Comparison of ENCODE assay signal across 8 cellular contexts in genomic region chr22:20130319-20130718, GRCh38. TPM values are rescaled to one million over a fixed set of nuclear protein-coding genes. Genes with fewer than 3 reads are reported as not detected.
DNase-seq lines count a peak whose midpoint lies in the region; ATAC-seq and TF ChIP-seq lines count a peak whose summit lies in the region.

No MANE protein-coding gene starts in this region.

- H3K79me2 ChIP-seq in OCI-LY1 (ENCODE audit: insufficient read depth, low read length), result no peaks in the 10 kb centered on the region
- peaks cover 34% of the 10 kb centered on the region for H3K79me2 ChIP-seq in smooth muscle cell (ENCODE audit: low read depth)

- no peak overlapping the region for H2AFZ ChIP-seq in OCI-LY1 (ENCODE audit: low read length)
- H2AFZ ChIP-seq in smooth muscle cell (ENCODE audit: low read depth), result no peak overlapping the region

- H3K9ac ChIP-seq in OCI-LY1 (ENCODE audit: low read length), result no peak overlapping the region; the same call in 1 of the 2 replicates
- H3K9ac ChIP-seq in smooth muscle cell (ENCODE audit: low read depth), result no peak overlapping the region

- TF ChIP-seq CTCF in OCI-LY1 (IDR thresholded peaks at IDR 0.05; ENCODE audit: low read length), result no peak; the same call in 1 of the 2 replicates
- TF ChIP-seq CTCF in endothelial cell (IDR thresholded peaks at IDR 0.05; ENCODE audit: unreplicated experiment), result no peak
- TF ChIP-seq CTCF in smooth muscle cell (IDR thresholded peaks at IDR 0.05; ENCODE audit: borderline replicate concordance, insufficient read depth, poor library complexity, severe bottlenecking), result no peak

- H3K4me2 ChIP-seq in OCI-LY1 (ENCODE audit: low read length) (peak overlapping the region; percentile 79), smooth muscle cell (no peak overlapping the region)

- no peaks in the 10 kb centered on the region for H3K9me3 Mint-ChIP-seq in endothelial cell (ENCODE audit: unreplicated experiment)

- H3K36me3 ChIP-seq in OCI-LY1 (ENCODE audit: insufficient read depth, low read length) (peaks cover 32% of the 10 kb centered on the region), smooth muscle cell (ENCODE audit: low read depth) (peaks cover 5% of the 10 kb centered on the region)

- WGBS in smooth muscle cell (ENCODE audit: low lambda C conversion rate), result 96% methylated on average over 3 of the region's 3 CpGs

- H3K36me3 Mint-ChIP-seq in endothelial cell (ENCODE audit: low read depth, unreplicated experiment), result peaks cover 14% of the 10 kb centered on the region

- H3K27ac Mint-ChIP-seq in endothelial cell (ENCODE audit: unreplicated experiment), result no peak overlapping the region

- H3K27me3 Mint-ChIP-seq in endothelial cell (ENCODE audit: unreplicated experiment), result peaks cover 11% of the 10 kb centered on the region

- H4K20me1 ChIP-seq in OCI-LY1 (ENCODE audit: insufficient read depth, low read length) (no peaks in the 10 kb centered on the region), smooth muscle cell (ENCODE audit: low read depth) (peaks cover 33% of the 10 kb centered on the region)

- H3K4me1 Mint-ChIP-seq in endothelial cell (ENCODE audit: unreplicated experiment), result no peaks in the 10 kb centered on the region

- H3K27me3 ChIP-seq in OCI-LY1 (ENCODE audit: insufficient read depth, low read length), result no peaks in the 10 kb centered on the region
- no peaks in the 10 kb centered on the region for H3K27me3 ChIP-seq in smooth muscle cell (ENCODE audit: low read depth)

- no peaks in the 10 kb centered on the region; the same call in 1 of the 2 replicates for H3F3A ChIP-seq in OCI-LY1 (ENCODE audit: insufficient read depth, low read length)
- H3F3A ChIP-seq in smooth muscle cell (ENCODE audit: low read depth), result peaks cover 16% of the 10 kb centered on the region

- H3K27ac ChIP-seq in OCI-LY1 (ENCODE audit: low read depth, low read length, poor library complexity, severe bottlenecking), result no peak overlapping the region
- peak overlapping the region; percentile 57 for H3K27ac ChIP-seq in smooth muscle cell (ENCODE audit: low read depth)

- ATAC-seq in GM18907 (IDR thresholded peaks at IDR 0.05; ENCODE audit: unreplicated experiment), result no peak

- H3K4me3 ChIP-seq in OCI-LY1 (ENCODE audit: low read depth, low read length, poor library complexity, severe bottlenecking) (no peak overlapping the region), smooth muscle cell (no peak overlapping the region)

- H3K4me1 ChIP-seq in OCI-LY1 (ENCODE audit: insufficient read depth, low read length, severe bottlenecking) (peaks cover 13% of the 10 kb centered on the region), smooth muscle cell (ENCODE audit: low read depth) (peaks cover 7% of the 10 kb centered on the region)

- peak overlapping the region; percentile 47 for H3K4me3 Mint-ChIP-seq in endothelial cell (ENCODE audit: unreplicated experiment)

- peak in 2 of 3 experiments; percentile 33 to 61 for DNase-seq in NCI-H1417 (lab: John Stamatoyannopoulos, UW)
- DNase-seq in NCI-H1417 treated with DMSO at 0.1 percent for 48 hours (lab: John Stamatoyannopoulos, UW), result no peak
- no peak for DNase-seq in endothelial cell (ENCODE audit: low spot score)
- DNase-seq in smooth muscle cell (lab: John Stamatoyannopoulos, UW; ENCODE audit: unreplicated experiment), result no peak
- DNase-seq in OCI-M2 (lab: John Stamatoyannopoulos, UW; ENCODE audit: unreplicated experiment), result no peak
- no peak for DNase-seq in COLO829 (ENCODE audit: low spot score)

- H3K9me3 ChIP-seq in OCI-LY1 (ENCODE audit: low read length), result no peaks in the 10 kb centered on the region
- no peaks in the 10 kb centered on the region for H3K9me3 ChIP-seq in smooth muscle cell (replicated peaks; ENCODE audit: low read depth)

- H3K9me2 ChIP-seq in OCI-LY1 (ENCODE audit: low read depth, low read length), result no peaks in the 10 kb centered on the region

RNA-seq across cellular contexts. Expression of gene ZDHHC8, which starts 1.3 kb away (rescaled TPM):
- total RNA-seq in endothelial cell (ENCODE audit: unreplicated experiment) (118 TPM), smooth muscle cell (5.2 and 12.7 TPM in 2 replicates)
- polyA plus RNA-seq in smooth muscle cell, result 53.9 and 67.0 TPM in 2 replicates

RNA-seq across cellular contexts. Expression of gene TRMT2A, which starts 13.3 kb away (rescaled TPM):
- total RNA-seq in endothelial cell (ENCODE audit: unreplicated experiment) (44.8 TPM), smooth muscle cell (21.1 and 25.9 TPM in 2 replicates)
- polyA plus RNA-seq in smooth muscle cell, result 32.1 and 38.9 TPM in 2 replicates

RNA-seq across cellular contexts. Expression of gene RANBP1, which starts 14.4 kb away (rescaled TPM):
- total RNA-seq in endothelial cell (ENCODE audit: unreplicated experiment) (142 TPM), smooth muscle cell (278 and 331 TPM in 2 replicates)
- polyA plus RNA-seq in smooth muscle cell, result 196 and 235 TPM in 2 replicates

RNA-seq across cellular contexts. Expression of gene CCDC188, which starts 20.5 kb away (rescaled TPM):
- total RNA-seq in endothelial cell (ENCODE audit: unreplicated experiment) (not detected), smooth muscle cell (not detected in 2 replicates)
- not detected in 2 replicates for polyA plus RNA-seq in smooth muscle cell

RNA-seq across cellular contexts. Expression of gene DGCR8, which starts 50.3 kb away (rescaled TPM):
- 46.6 TPM for total RNA-seq in endothelial cell (ENCODE audit: unreplicated experiment)
- total RNA-seq in smooth muscle cell, result 9.7 and 10.3 TPM in 2 replicates
- polyA plus RNA-seq in smooth muscle cell, result 6.5 and 14.6 TPM in 2 replicates

Comparison
In these comparisons a context has a peak if more than half of its experiments do, and no peak if none do; other contexts are left out.
1. DNase-seq: peak in NCI-H1417 (2 of 3); none in NCI-H1417 treated with DMSO at 0.1 percent for 48 hours (single experiment), endothelial cell (single experiment), smooth muscle cell (single experiment), OCI-M2 (single experiment) and COLO829 (single experiment).